Comparison of ENCODE assay signal across 15 cellular contexts in the genomic region with DNA sequence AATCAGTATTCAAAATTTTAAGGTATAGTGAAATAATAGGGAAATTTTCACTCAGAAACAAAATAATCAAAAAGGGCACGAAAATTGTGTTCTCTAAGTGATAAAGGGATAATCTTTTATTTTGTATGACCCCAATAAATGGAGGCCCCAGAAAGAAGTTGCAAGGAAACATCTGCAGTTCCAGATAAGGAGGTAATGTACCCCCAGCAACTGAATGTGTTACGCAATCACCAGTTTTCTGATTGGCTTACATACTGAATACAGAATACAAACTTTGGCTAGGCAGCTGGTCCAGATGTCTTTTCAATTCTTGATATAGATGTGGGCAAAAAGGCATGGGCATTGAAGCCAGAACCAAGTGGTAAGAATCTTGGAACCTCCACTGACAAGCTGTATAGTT. TPM values are rescaled to one million over a fixed set of nuclear protein-coding genes. Genes with fewer than 3 reads are reported as not detected.
DNase-seq lines count a peak whose midpoint lies in the region; FAIRE-seq and TF ChIP-seq lines count a peak whose summit lies in the region.
"Had no signal": no experiment of that assay in that cellular context is flagged by ENCODE, and none has a peak within 500 bp of the region (broad histone marks: within the 10 kb centered on the region; RNA-seq: fewer than 3 reads in every experiment).

No MANE protein-coding gene starts in this region.

- peaks cover 16% of the 10 kb centered on the region for H4K20me1 ChIP-seq in astrocyte (ENCODE audit: insufficient read depth, low read length)
- H4K20me1 ChIP-seq in neural progenitor cell (ENCODE audit: low read depth) = peaks cover 15% of the 10 kb centered on the region

- peak overlapping the region; percentile 29 for H3K4me3 Mint-ChIP-seq in activated CD4-positive, alpha-beta T cell treated with anti-CD3 and anti-CD28 coated beads, Interleukin-2, amount 10 ng/mL, durations not matched to agents 24 days and 14 days
- H3K4me3 Mint-ChIP-seq in astrocyte (ENCODE audit: unreplicated experiment) (peak overlapping the region; percentile 17), neural progenitor cell (peak overlapping the region; percentile 44)

- H3K4me3 ChIP-seq in astrocyte (ENCODE audit: insufficient read depth, low read depth, low read length) (no peak overlapping the region), neural progenitor cell (no peak overlapping the region)
- H3K4me3 ChIP-seq: prostate gland had no signal

- H3K9ac ChIP-seq in astrocyte (ENCODE audit: low read length) (no peak overlapping the region), neural progenitor cell (no peak overlapping the region)

- H3K4me2 ChIP-seq in astrocyte (ENCODE audit: low read length) (no peak overlapping the region), neural progenitor cell (no peak overlapping the region)

- H3F3A ChIP-seq in neural progenitor cell (ENCODE audit: low read depth) = peaks cover 26% of the 10 kb centered on the region

- H3K4me1 Mint-ChIP-seq in activated CD4-positive, alpha-beta T cell treated with anti-CD3 and anti-CD28 coated beads, Interleukin-2, amount 10 ng/mL, durations not matched to agents 24 days and 14 days = peaks cover 33% of the 10 kb centered on the region
- H3K4me1 Mint-ChIP-seq in astrocyte (ENCODE audit: low read depth, unreplicated experiment) (peaks cover 6% of the 10 kb centered on the region), neural progenitor cell (peaks cover 18% of the 10 kb centered on the region)

- peaks cover 16% of the 10 kb centered on the region for H3K36me3 Mint-ChIP-seq in activated CD4-positive, alpha-beta T cell treated with anti-CD3 and anti-CD28 coated beads, Interleukin-2, amount 10 ng/mL, durations not matched to agents 24 days and 14 days (ENCODE audit: low read depth)
- peaks cover 2% of the 10 kb centered on the region for H3K36me3 Mint-ChIP-seq in astrocyte (ENCODE audit: low read depth, unreplicated experiment)
- H3K36me3 Mint-ChIP-seq in neural progenitor cell = peaks cover 10% of the 10 kb centered on the region

- TF ChIP-seq CTCF in astrocyte (IDR thresholded peaks at IDR 0.05; ENCODE audit: insufficient read depth, low read depth, low read length) (no peak), neural progenitor cell (IDR thresholded peaks at IDR 0.05) (no peak)

- no peak for FAIRE-seq in astrocyte (lab: Jason Lieb, UNC)
- FAIRE-seq: colon had no signal

- H3K36me3 ChIP-seq in astrocyte (ENCODE audit: insufficient read depth, low read length) = no peaks in the 10 kb centered on the region
- H3K36me3 ChIP-seq in neural progenitor cell = no peaks in the 10 kb centered on the region

- no peak overlapping the region for H2AFZ ChIP-seq in astrocyte (ENCODE audit: low read depth, low read length)
- no peak overlapping the region for H2AFZ ChIP-seq in neural progenitor cell (replicated peaks)

- H3K27ac Mint-ChIP-seq in activated CD4-positive, alpha-beta T cell treated with anti-CD3 and anti-CD28 coated beads, Interleukin-2, amount 10 ng/mL, durations not matched to agents 24 days and 14 days = no peak overlapping the region
- no peak overlapping the region for H3K27ac Mint-ChIP-seq in astrocyte (ENCODE audit: unreplicated experiment)
- no peak overlapping the region for H3K27ac Mint-ChIP-seq in neural progenitor cell
- H3K27ac Mint-ChIP-seq: activated naive CD4-positive, alpha-beta T cell treated with anti-CD3 and anti-CD28 coated beads, Interleukin-2, amount 10 ng/mL, durations not matched to agents 7 days and 5 days had no signal

- H3K9me3 Mint-ChIP-seq in activated CD4-positive, alpha-beta T cell treated with anti-CD3 and anti-CD28 coated beads, Interleukin-2, amount 10 ng/mL, durations not matched to agents 24 days and 14 days = no peaks in the 10 kb centered on the region
- H3K9me3 Mint-ChIP-seq in astrocyte (ENCODE audit: unreplicated experiment) (no peaks in the 10 kb centered on the region), neural progenitor cell (no peaks in the 10 kb centered on the region)
- H3K9me3 Mint-ChIP-seq: activated naive CD4-positive, alpha-beta T cell treated with anti-CD3 and anti-CD28 coated beads, Interleukin-2, amount 10 ng/mL, durations not matched to agents 7 days and 5 days had no signal

- no peaks in the 10 kb centered on the region for H3K27me3 ChIP-seq in astrocyte (ENCODE audit: insufficient read depth, low read length)
- no peaks in the 10 kb centered on the region for H3K27me3 ChIP-seq in neural progenitor cell

- H3K9me3 ChIP-seq in astrocyte (ENCODE audit: insufficient read depth, low read depth, low read length) (no peaks in the 10 kb centered on the region), neural progenitor cell (ENCODE audit: low read depth) (no peaks in the 10 kb centered on the region)
- H3K9me3 ChIP-seq: prostate gland had no signal

- no peak overlapping the region for H3K27ac ChIP-seq in astrocyte (ENCODE audit: low read depth, low read length)
- H3K27ac ChIP-seq in neural progenitor cell = no peak overlapping the region
- H3K27ac ChIP-seq: prostate gland had no signal

- H3K27me3 Mint-ChIP-seq in activated CD4-positive, alpha-beta T cell treated with anti-CD3 and anti-CD28 coated beads, Interleukin-2, amount 10 ng/mL, durations not matched to agents 24 days and 14 days = no peaks in the 10 kb centered on the region
- H3K27me3 Mint-ChIP-seq in astrocyte (ENCODE audit: low read depth, unreplicated experiment) (no peaks in the 10 kb centered on the region), neural progenitor cell (ENCODE audit: insufficient read depth, low read depth) (peaks cover 4% of the 10 kb centered on the region)
- H3K27me3 Mint-ChIP-seq: activated naive CD4-positive, alpha-beta T cell treated with anti-CD3 and anti-CD28 coated beads, Interleukin-2, amount 10 ng/mL, durations not matched to agents 7 days and 5 days had no signal

- DNase-seq in activated CD4-positive, alpha-beta T cell treated with anti-CD3 and anti-CD28 coated beads, Interleukin-2, amount 10 ng/mL, durations not matched to agents 24 days and 14 days = no peak
- no peak for DNase-seq in activated CD4-positive, alpha-beta T cell treated with anti-CD3 and anti-CD28 coated beads for 1 hour
- DNase-seq in NCI-H69 (lab: John Stamatoyannopoulos, UW) = peak; percentile 3
- DNase-seq in astrocyte (ENCODE audit: low read depth) = no peak
- DNase-seq in neural progenitor cell (ENCODE audit: low spot score) = no peak
- no peak for DNase-seq in Ammon's horn (ENCODE audit: low spot score)
- no peak for DNase-seq in activated CD4-positive, alpha-beta T cell treated with anti-CD3 and anti-CD28 coated beads for 4 hours
- no peak for DNase-seq in epidermal melanocyte (ENCODE audit: insufficient read length, low spot score)
- DNase-seq: activated CD4-positive, alpha-beta T cell treated with anti-CD3 and anti-CD28 coated beads for 48 hours; activated naive CD4-positive, alpha-beta T cell treated with anti-CD3 and anti-CD28 coated beads, Interleukin-2, amount 10 ng/mL, durations not matched to agents 7 days and 5 days; GDM1; head of caudate nucleus; mammary epithelial cell had no signal

- intact Hi-C loops in activated CD4-positive, alpha-beta T cell treated with anti-CD3 and anti-CD28 coated beads, Interleukin-2, amount 10 ng/mL, durations not matched to agents 24 days and 14 days (cut with micrococcal nuclease) = no loop called here

- peaks cover 5% of the 10 kb centered on the region for H3K4me1 ChIP-seq in astrocyte (ENCODE audit: insufficient read depth, low read length)
- peaks cover 13% of the 10 kb centered on the region for H3K4me1 ChIP-seq in neural progenitor cell
- H3K4me1 ChIP-seq: prostate gland had no signal

- H3K79me2 ChIP-seq in astrocyte (ENCODE audit: insufficient read depth, low read length) = peaks cover 50% of the 10 kb centered on the region
- H3K79me2 ChIP-seq in neural progenitor cell (ENCODE audit: low read depth) = peaks cover 47% of the 10 kb centered on the region

RNA-seq across cellular contexts. Expression of a gene that starts 1.7 kb away (rescaled TPM):
- 14.5 and 15.1 TPM in 2 replicates for total RNA-seq in activated CD4-positive, alpha-beta T cell treated with anti-CD3 and anti-CD28 coated beads, Interleukin-2, amount 10 ng/mL, durations not matched to agents 24 days and 14 days
- 19.7 and 20.4 TPM in 2 replicates for total RNA-seq in astrocyte
- 33.9 and 51.3 TPM in 2 replicates for total RNA-seq in neural progenitor cell (ENCODE audit: low replicate concordance)

RNA-seq across cellular contexts. Expression of a gene that starts 2.0 kb away (rescaled TPM):
- total RNA-seq in activated CD4-positive, alpha-beta T cell treated with anti-CD3 and anti-CD28 coated beads, Interleukin-2, amount 10 ng/mL, durations not matched to agents 24 days and 14 days = 14.0 and 15.6 TPM in 2 replicates
- total RNA-seq in astrocyte (9.4 and 15.0 TPM in 2 replicates), neural progenitor cell (ENCODE audit: low replicate concordance) (6.4 and 9.7 TPM in 2 replicates)

RNA-seq across cellular contexts. Expression of a gene that starts 18.9 kb away (rescaled TPM):
- 46.9 and 47.1 TPM in 2 replicates for total RNA-seq in activated CD4-positive, alpha-beta T cell treated with anti-CD3 and anti-CD28 coated beads, Interleukin-2, amount 10 ng/mL, durations not matched to agents 24 days and 14 days
- 56.1 and 56.7 TPM in 2 replicates for total RNA-seq in astrocyte
- total RNA-seq in neural progenitor cell (ENCODE audit: low replicate concordance) = 50.8 and 64.9 TPM in 2 replicates

RNA-seq across cellular contexts. Expression of a gene that starts 28.1 kb away (rescaled TPM):
- total RNA-seq in activated CD4-positive, alpha-beta T cell treated with anti-CD3 and anti-CD28 coated beads, Interleukin-2, amount 10 ng/mL, durations not matched to agents 24 days and 14 days = 5.5 and 6.1 TPM in 2 replicates
- total RNA-seq in astrocyte (164 and 187 TPM in 2 replicates), neural progenitor cell (ENCODE audit: low replicate concordance) (5.7 and 9.9 TPM in 2 replicates)
